Comparison of ENCODE assay signal across 8 cellular contexts in the genomic region with DNA sequence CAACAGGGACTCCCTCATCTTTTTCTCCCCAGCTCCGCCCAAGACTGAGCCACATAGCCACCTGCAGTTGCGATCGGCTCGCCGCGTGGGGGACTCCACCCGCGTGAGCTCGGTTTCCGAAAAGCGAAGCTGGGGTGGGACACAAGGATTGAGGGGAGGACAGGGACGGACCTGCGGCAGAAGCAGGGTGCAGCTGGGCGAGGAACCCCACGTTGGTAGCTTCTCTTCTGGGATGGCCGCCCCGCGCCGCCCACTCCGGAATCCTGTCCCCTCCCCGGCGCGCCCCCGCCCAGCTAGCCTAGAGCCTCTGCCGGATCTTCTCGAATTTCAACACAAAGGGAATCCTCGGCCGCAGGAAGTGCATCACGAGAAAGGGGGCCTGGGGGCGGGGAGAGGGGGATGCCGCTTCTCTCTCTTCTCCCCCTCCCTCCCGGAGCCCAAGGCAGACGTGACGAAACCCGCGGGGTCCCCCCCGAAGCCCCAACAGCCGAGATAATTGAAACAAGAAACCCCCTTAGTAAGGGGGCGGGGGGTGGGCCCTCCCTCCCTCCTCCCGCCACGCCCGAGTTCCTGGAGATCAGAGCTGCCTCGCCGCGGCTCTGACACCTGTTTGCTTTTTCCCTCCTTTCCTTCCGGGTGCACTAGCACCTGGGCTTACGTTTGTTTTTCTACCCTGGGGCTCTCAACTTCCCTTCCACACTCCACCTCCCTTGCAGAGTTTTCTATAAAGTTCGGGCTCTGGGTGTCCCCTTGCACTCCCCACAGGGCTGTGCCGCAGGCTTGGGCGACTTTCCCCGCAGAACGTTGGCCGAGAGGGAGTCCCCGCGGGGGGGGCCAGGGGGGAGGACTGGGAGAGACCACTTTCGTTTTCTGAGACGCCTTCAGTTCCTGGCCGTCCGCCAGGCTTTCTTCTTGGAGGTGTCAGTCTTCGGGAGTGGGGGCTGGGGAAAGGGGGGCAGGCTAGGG. TPM values are rescaled to one million over a fixed set of nuclear protein-coding genes. Genes with fewer than 3 reads are reported as not detected.
DNase-seq lines count a peak whose midpoint lies in the region; ATAC-seq and TF ChIP-seq lines count a peak whose summit lies in the region.

No MANE protein-coding gene starts in this region.

- H3K27me3 ChIP-seq in HAP-1 (ENCODE audit: low read depth) (no peaks in the 10 kb centered on the region), MG63 (no peaks in the 10 kb centered on the region), SK-N-SH (ENCODE audit: insufficient read depth) (peaks cover 7% of the 10 kb centered on the region; the same call in 1 of the 2 replicates), thoracic aorta (replicated peaks; ENCODE audit: insufficient read depth) (no peaks in the 10 kb centered on the region)

- H3K9ac ChIP-seq in SK-N-SH: peak overlapping the region; percentile 57; the same call in 1 of the 2 replicates

- H3K36me3 ChIP-seq in HAP-1 (replicated peaks): no peaks in the 10 kb centered on the region
- no peaks in the 10 kb centered on the region for H3K36me3 ChIP-seq in MG63
- no peaks in the 10 kb centered on the region for H3K36me3 ChIP-seq in SK-N-SH (replicated peaks in 1 of 2; ENCODE audit: control insufficient read depth in 1 of 2, insufficient read depth in 2 of 2, low read length in 1 of 2)
- H3K36me3 ChIP-seq in thoracic aorta: no peaks in the 10 kb centered on the region

- H3K27ac Mint-ChIP-seq in activated naive CD8-positive, alpha-beta T cell: peak overlapping the region; percentile 61

- H3K4me2 ChIP-seq in SK-N-SH: peak overlapping the region; percentile 99

- H3K36me3 Mint-ChIP-seq in activated naive CD8-positive, alpha-beta T cell: no peaks in the 10 kb centered on the region

- POLR2A ChIA-PET in SK-N-SH (lab: Yijun Ruan, JAX): interaction anchor here (0.5 to 1.6 kb wide), 5 partner anchors 9 to 735 kb away, joined by 3 to 4 read pairs (median 3); no protein-coding TSS in a partner anchor

- CTCF ChIA-PET in SK-N-SH (lab: Yijun Ruan, JAX): interaction anchor here (0.7 to 2.3 kb wide), 7 partner anchors 70 to 397 kb away, joined by 3 to 11 read pairs (median 3); no protein-coding TSS in a partner anchor

- peak overlapping the region; percentile 97 for H2AFZ ChIP-seq in SK-N-SH (ENCODE audit: low read depth)

- WGBS in SK-N-SH (ENCODE audit: low lambda C conversion rate): 2% methylated on average over 37 of the region's 60 CpGs

- no peaks in the 10 kb centered on the region for H3K9me3 ChIP-seq in HAP-1
- no peaks in the 10 kb centered on the region for H3K9me3 ChIP-seq in MG63
- H3K9me3 ChIP-seq in SK-N-SH: no peaks in the 10 kb centered on the region
- H3K9me3 ChIP-seq in thoracic aorta: peaks cover 6% of the 10 kb centered on the region

- H3K79me2 ChIP-seq in SK-N-SH (ENCODE audit: insufficient read depth): no peaks in the 10 kb centered on the region

- H3K4me3 ChIP-seq in HAP-1 (peak overlapping the region; percentile 62), MG63 (peak overlapping the region; percentile 38), SK-N-SH (ENCODE audit: low read depth in 2 of 2, low read length in 1 of 2) (peak overlapping the region; percentile 79 to 88), thoracic aorta (peak overlapping the region; percentile 91)

- intact Hi-C loops in Right ventricle myocardium superior (cut with DNase I): no loop called here

- ATAC-seq in Right ventricle myocardium superior (ENCODE audit: poor library complexity) (peak; percentile 85), omental fat pad (ENCODE audit: low FRiP score) (peak; percentile 85), thoracic aorta (ENCODE audit: insufficient number of reproducible peaks, low FRiP score, low read depth) (peak; percentile 39)

- no peaks in the 10 kb centered on the region for H3K9me3 Mint-ChIP-seq in activated naive CD8-positive, alpha-beta T cell (ENCODE audit: low read depth)

- H3K4me1 Mint-ChIP-seq in activated naive CD8-positive, alpha-beta T cell (ENCODE audit: low read depth): peaks cover 18% of the 10 kb centered on the region

- H3K9me2 ChIP-seq in SK-N-SH: no peaks in the 10 kb centered on the region

- TF ChIP-seq RAD21 in SK-N-SH (IDR thresholded peaks at IDR 0.05; ENCODE audit: low read length): peak; percentile 25; the same call in 1 of the 2 replicates

- no peak for TF ChIP-seq EP300 in SK-N-SH (IDR thresholded peaks at IDR 0.05; ENCODE audit: borderline replicate concordance in 1 of 2, low read depth in 1 of 2, low read length in 1 of 2)

- H3K4me1 ChIP-seq in HAP-1: peaks cover 5% of the 10 kb centered on the region
- H3K4me1 ChIP-seq in SK-N-SH (ENCODE audit: control insufficient read depth in 1 of 2, insufficient read depth in 2 of 2, low read depth in 1 of 2, low read length in 1 of 2): no peaks in the 10 kb centered on the region; a peak in 2 of 4 replicates
- H3K4me1 ChIP-seq in thoracic aorta (ENCODE audit: control insufficient read depth in 1 of 2, low read depth in 2 of 2): peaks cover 7 to 8% of the 10 kb centered on the region in 2 donors

- peak overlapping the region; percentile 88 for H3K4me3 Mint-ChIP-seq in activated naive CD8-positive, alpha-beta T cell

- DNase-seq in ELF-1 (ENCODE audit: low read depth, low spot score) (peak; percentile 89), HAP-1 (ENCODE audit: low spot score in 2 of 2) (peak; percentile 87 to 94), MG63 (peak; percentile 23), SK-N-SH (peak; percentile 92), Right ventricle myocardium superior (peak; percentile 68), omental fat pad (ENCODE audit: low spot score) (peak; percentile 38), thoracic aorta (ENCODE audit: low spot score) (peak; percentile 7)

- H3K27ac ChIP-seq in SK-N-SH (ENCODE audit: low read depth in 2 of 2, low read length in 1 of 2): peak overlapping the region in 1 of 2 experiments; percentile 89; a peak in 2 of 4 replicates
- H3K27ac ChIP-seq in thoracic aorta: no peak overlapping the region

- TF ChIP-seq CTCF in SK-N-SH (IDR thresholded peaks at IDR 0.05) (peak; percentile 52), omental fat pad (IDR thresholded peaks at IDR 0.05) (no peak), thoracic aorta (IDR thresholded peaks at IDR 0.05) (peak; percentile 57)

- H3F3A ChIP-seq in SK-N-SH (replicated peaks; ENCODE audit: insufficient read depth): no peaks in the 10 kb centered on the region

- in situ Hi-C loops in HAP-1 (cut with MboI; ENCODE audit: low sequenced_read_pairs): no loop called here

- no peaks in the 10 kb centered on the region for H4K20me1 ChIP-seq in SK-N-SH (ENCODE audit: insufficient read depth)

- H3K27me3 Mint-ChIP-seq in activated naive CD8-positive, alpha-beta T cell: peaks cover 25% of the 10 kb centered on the region

TF ChIP-seq in SK-N-SH, 30 proteins besides CTCF, POLR2A, EP300 and RAD21 (continues in another document):
- TF ChIP-seq RFX5 (IDR thresholded peaks at IDR 0.05; ENCODE audit: low read length) (0 out of 2 replicates have a peak, but pooled peaks have one; percentile 11), CHD2 (IDR thresholded peaks at IDR 0.05; ENCODE audit: low read length, partially characterized antibody) (no peak), GABPA (IDR thresholded peaks at IDR 0.05; ENCODE audit: low read depth) (peak; percentile 69), FOXJ3 (CRISPR knock-in tag; IDR thresholded peaks at IDR 0.05) (0 out of 2 replicates have a peak, but pooled peaks have one; percentile 41), MXI1 (IDR thresholded peaks at IDR 0.05; ENCODE audit: low read depth, low read length) (peak; percentile 29)
- TF ChIP-seq, protein P1, sequence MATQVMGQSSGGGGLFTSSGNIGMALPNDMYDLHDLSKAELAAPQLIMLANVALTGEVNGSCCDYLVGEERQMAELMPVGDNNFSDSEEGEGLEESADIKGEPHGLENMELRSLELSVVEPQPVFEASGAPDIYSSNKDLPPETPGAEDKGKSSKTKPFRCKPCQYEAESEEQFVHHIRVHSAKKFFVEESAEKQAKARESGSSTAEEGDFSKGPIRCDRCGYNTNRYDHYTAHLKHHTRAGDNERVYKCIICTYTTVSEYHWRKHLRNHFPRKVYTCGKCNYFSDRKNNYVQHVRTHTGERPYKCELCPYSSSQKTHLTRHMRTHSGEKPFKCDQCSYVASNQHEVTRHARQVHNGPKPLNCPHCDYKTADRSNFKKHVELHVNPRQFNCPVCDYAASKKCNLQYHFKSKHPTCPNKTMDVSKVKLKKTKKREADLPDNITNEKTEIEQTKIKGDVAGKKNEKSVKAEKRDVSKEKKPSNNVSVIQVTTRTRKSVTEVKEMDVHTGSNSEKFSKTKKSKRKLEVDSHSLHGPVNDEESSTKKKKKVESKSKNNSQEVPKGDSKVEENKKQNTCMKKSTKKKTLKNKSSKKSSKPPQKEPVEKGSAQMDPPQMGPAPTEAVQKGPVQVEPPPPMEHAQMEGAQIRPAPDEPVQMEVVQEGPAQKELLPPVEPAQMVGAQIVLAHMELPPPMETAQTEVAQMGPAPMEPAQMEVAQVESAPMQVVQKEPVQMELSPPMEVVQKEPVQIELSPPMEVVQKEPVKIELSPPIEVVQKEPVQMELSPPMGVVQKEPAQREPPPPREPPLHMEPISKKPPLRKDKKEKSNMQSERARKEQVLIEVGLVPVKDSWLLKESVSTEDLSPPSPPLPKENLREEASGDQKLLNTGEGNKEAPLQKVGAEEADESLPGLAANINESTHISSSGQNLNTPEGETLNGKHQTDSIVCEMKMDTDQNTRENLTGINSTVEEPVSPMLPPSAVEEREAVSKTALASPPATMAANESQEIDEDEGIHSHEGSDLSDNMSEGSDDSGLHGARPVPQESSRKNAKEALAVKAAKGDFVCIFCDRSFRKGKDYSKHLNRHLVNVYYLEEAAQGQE (IDR thresholded peaks at IDR 0.05; ENCODE audit: low read depth, low read length): no peak

RNA-seq across cellular contexts. Expression of a gene that starts 1.3 kb away (rescaled TPM):
- total RNA-seq in MG63 (2014; rRNA removed; shearing (Covaris generic); ENCODE audit: low replicate concordance): not detected in 2 replicates
- 0.05 and 0.15 TPM in 2 replicates for polyA plus RNA-seq in SK-N-SH (2012; rRNA removed)
- polyA plus RNA-seq in SK-N-SH (2012; cell fraction: cytosol; rRNA removed): 0.05 and 0.12 TPM in 2 replicates
- 0.19 and 0.41 TPM in 2 replicates for polyA plus RNA-seq in SK-N-SH (2012; cell fraction: nucleus; rRNA removed)
- total RNA-seq in Right ventricle myocardium superior (not detected), omental fat pad (under 1 TPM in 1 of 4 donors, not detected in 3; 0.09 TPM), thoracic aorta (under 1 TPM in 1 of 2 donors, not detected in 1; 0.07 TPM)

Comparison
In these comparisons a context has a peak if more than half of its experiments do, and no peak if none do; other contexts are left out.
1. DNase-seq: peak in every context shown above with its lines; median percentile 92 in SK-N-SH; 90 in HAP-1; 89 in ELF-1; 68 in Right ventricle myocardium superior; 38 in omental fat pad; 23 in MG63; 7 in thoracic aorta.
2. H3K4me3 ChIP-seq: peak in every context shown above with its lines; median percentile 91 in thoracic aorta; 84 in SK-N-SH; 62 in HAP-1; 38 in MG63.
3. CTCF ChIP-seq: peak in SK-N-SH (single experiment) and thoracic aorta (single experiment); none in omental fat pad (0 of 3).
4. Peak in every context shown above with its lines, with median percentiles within 50 percentile points of each other: ATAC-seq.